ENCODE assay signal across 9 cellular contexts in the genomic region with DNA sequence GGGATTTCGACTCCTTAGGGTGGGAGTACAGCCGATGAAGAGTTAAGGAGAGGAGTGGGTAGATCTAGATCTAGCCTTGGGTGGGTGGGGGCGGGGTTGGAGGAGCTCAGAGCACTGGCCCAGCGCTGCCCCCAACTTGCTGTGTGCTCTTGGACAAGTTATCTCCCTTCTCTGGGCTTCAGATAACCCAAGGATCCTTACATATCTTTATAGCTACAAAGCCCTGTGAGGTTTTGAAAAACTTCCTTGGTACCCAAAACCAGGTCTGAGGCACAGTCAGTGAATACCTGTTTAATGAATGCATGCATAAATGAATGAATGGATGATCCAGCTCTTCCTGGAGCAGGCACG. TPM values are rescaled to one million over a fixed set of nuclear protein-coding genes. Genes with fewer than 3 reads are reported as not detected.
DNase-seq lines count a peak whose midpoint lies in the region; ATAC-seq and TF ChIP-seq lines count a peak whose summit lies in the region.
"Had no signal": no experiment of that assay in that cellular context is flagged by ENCODE, and none has a peak within 500 bp of the region (broad histone marks: within the 10 kb centered on the region; RNA-seq: fewer than 3 reads in every experiment).

No MANE protein-coding gene starts in this region.

- TF ChIP-seq CTCF in heart right ventricle (IDR thresholded peaks at IDR 0.05) (no peak), astrocyte of the cerebellum (IDR thresholded peaks at IDR 0.05; ENCODE audit: low read depth, low read length, missing control alignments) (no peak), uterus (IDR thresholded peaks at IDR 0.05) (no peak)

- peaks cover 8 to 60% (median 33%) of the 10 kb centered on the region in 9 donors for H3K4me1 ChIP-seq in heart right ventricle
- peaks cover 10% of the 10 kb centered on the region for H3K4me1 ChIP-seq in mesodermal cell (ENCODE audit: control insufficient read depth, insufficient read depth, low read length, poor library complexity, severe bottlenecking)
- peaks cover 0 to 12% of the 10 kb centered on the region in 2 donors for H3K4me1 ChIP-seq in uterus

- DNase-seq in heart right ventricle (no peak), left ventricle myocardium superior (no peak), astrocyte of the cerebellum (ENCODE audit: low read depth) (no peak), uterus (no peak), NCI-H1105 (lab: John Stamatoyannopoulos, UW) (no peak), NCI-H2107 (lab: John Stamatoyannopoulos, UW) (no peak), inferior parietal cortex (ENCODE audit: extremely low spot score) (no peak)
- DNase-seq: DMS79 had no signal

- ATAC-seq in heart right ventricle (no peak), left ventricle myocardium superior (no peak)

- no peak for TF ChIP-seq POLR2A in uterus (IDR thresholded peaks at IDR 0.05)

- peak overlapping the region in 1 of 10 donors; percentile 68 for H3K27ac ChIP-seq in heart right ventricle
- no peak overlapping the region for H3K27ac ChIP-seq in mesodermal cell (ENCODE audit: low read depth, low read length, severe bottlenecking)
- H3K27ac ChIP-seq in uterus = peak overlapping the region; percentile 91 to 98

- H3K9me3 ChIP-seq in heart right ventricle (no peaks in the 10 kb centered on the region), mesodermal cell (ENCODE audit: control insufficient read depth, low read length) (no peaks in the 10 kb centered on the region), uterus (no peaks in the 10 kb centered on the region)

- H3K36me3 ChIP-seq in heart right ventricle (peaks cover 0 to 7% (median under 1%) of the 10 kb centered on the region in 9 donors), mesodermal cell (ENCODE audit: control insufficient read depth, insufficient read depth, low read length) (peaks cover 14% of the 10 kb centered on the region), uterus (no peaks in the 10 kb centered on the region)

- peak overlapping the region in 9 of 10 donors; percentile 56 to 83 (median 68) for H3K4me3 ChIP-seq in heart right ventricle
- H3K4me3 ChIP-seq in astrocyte of the cerebellum (ENCODE audit: low read depth, low read length) = peak overlapping the region; percentile 57
- H3K4me3 ChIP-seq in mesodermal cell (ENCODE audit: extremely low read depth, insufficient read depth, low read length, poor library complexity, severe bottlenecking) = peak overlapping the region; percentile 61
- H3K4me3 ChIP-seq in uterus = peak overlapping the region in 1 of 2 donors; percentile 55

- 45 to 48% methylated on average over 5 of the region's 5 CpGs for WGBS in heart right ventricle, 2 donors
- 83 to 88% methylated on average over 1 of the region's 5 CpGs for WGBS in mesodermal cell (ENCODE audit: insufficient coverage in 2 of 2), 2 experiments

- in situ Hi-C loops in astrocyte of the cerebellum (cut with HindIII; ENCODE audit: low sequenced_read_pairs) = loop anchor here (5.0 kb wide), 1 partner anchor 218 kb away; no protein-coding TSS in a partner anchor

- H3K27me3 ChIP-seq in heart right ventricle = no peaks in the 10 kb centered on the region
- H3K27me3 ChIP-seq in uterus = no peaks in the 10 kb centered on the region

- intact Hi-C loops in heart right ventricle (cut with DNase I) (loop anchor here in 6 of 10 donors (5.0 to 10.0 kb wide), 5 partner anchors 205 to 465 kb away; no protein-coding TSS in a partner anchor), left ventricle myocardium superior (cut with micrococcal nuclease) (loop anchor here (10.0 kb wide), 1 partner anchor 205 kb away; no protein-coding TSS in a partner anchor), uterus (cut with DNase I; ENCODE audit: low total_unique reads) (no loop called here)

RNA-seq across cellular contexts. Expression of gene ODC1, which starts 1.3 kb away (rescaled TPM):
- total RNA-seq in heart right ventricle (10 to 100 TPM; 25.4 to 92.8 (median 56.0) TPM), left ventricle myocardium superior (26.4 TPM), uterus (100 to 1,000 TPM in 1 of 4 donors, 10 to 100 TPM in 3; 39.5 to 140 (median 57.6) TPM)
- polyA plus RNA-seq in heart right ventricle = 10 to 100 TPM in 1 of 2 donors, 1 to 10 TPM in 1; 4.1 to 81.9 TPM
- polyA plus RNA-seq in mesodermal cell (2013, experiment 1 of 2) = 101 TPM
- 104 TPM for polyA plus RNA-seq in mesodermal cell (2013, experiment 2 of 2)
